Comparison of ENCODE assay signal across 23 cellular contexts in genomic region chr10:51285586-51285985, GRCh38.
"Had no signal": no experiment of that assay in that cellular context is flagged by ENCODE, and none has a peak within 500 bp of the region (broad histone marks: within the 10 kb centered on the region; RNA-seq: fewer than 3 reads in every experiment).

No MANE protein-coding gene starts in this region.

- H3K4me2 ChIP-seq: KMS-11 had no signal

- H3K36me3 Mint-ChIP-seq: IgD-negative memory B cell had no signal

- H3K27me3 ChIP-seq: SJCRH30 had no signal

- H3K27me3 Mint-ChIP-seq: IgD-negative memory B cell had no signal

- H3K4me3 ChIP-seq: K562, SJCRH30 had no signal

- H3K4me1 Mint-ChIP-seq: IgD-negative memory B cell had no signal

- H3K9me3 ChIP-seq: SJCRH30 had no signal

- H3K9ac ChIP-seq: KMS-11 had no signal

- H3K27ac ChIP-seq: HL-60, KMS-11, RWPE1, SJCRH30 had no signal

- DNase-seq: Kasumi-1; MM.1S; NCI-H1092 treated with DMSO at 0.1 percent for 48 hours; NCI-H1436; NCI-H187 treated with DMSO at 0.1 percent for 48 hours; NCI-H2029 treated with DMSO at 0.1 percent for 48 hours; NCI-H2171; NCI-H226; NCI-H510A; NCI-H524 treated with DMSO at 0.1 percent for 48 hours; NCI-H69; NCI-H774; NK-92 treated with Interleukin-12 subunit alpha and Interleukin-12 subunit beta, amount 100 ng/mL, for 24 hours; PC-3; SHP77 treated with DMSO at 0.1 percent for 48 hours; SJCRH30 had no signal

- ATAC-seq: K562, Panc1, PC-3, SK-N-SH treated with all-trans-retinoic acid at 6 μM for 48 hours had no signal

- H3K4me1 ChIP-seq: SJCRH30 had no signal

- H3K27ac Mint-ChIP-seq: IgD-negative memory B cell had no signal

- H3K36me3 ChIP-seq: SJCRH30 had no signal
